ENCODE assay signal across 8 cellular contexts in the genomic region with DNA sequence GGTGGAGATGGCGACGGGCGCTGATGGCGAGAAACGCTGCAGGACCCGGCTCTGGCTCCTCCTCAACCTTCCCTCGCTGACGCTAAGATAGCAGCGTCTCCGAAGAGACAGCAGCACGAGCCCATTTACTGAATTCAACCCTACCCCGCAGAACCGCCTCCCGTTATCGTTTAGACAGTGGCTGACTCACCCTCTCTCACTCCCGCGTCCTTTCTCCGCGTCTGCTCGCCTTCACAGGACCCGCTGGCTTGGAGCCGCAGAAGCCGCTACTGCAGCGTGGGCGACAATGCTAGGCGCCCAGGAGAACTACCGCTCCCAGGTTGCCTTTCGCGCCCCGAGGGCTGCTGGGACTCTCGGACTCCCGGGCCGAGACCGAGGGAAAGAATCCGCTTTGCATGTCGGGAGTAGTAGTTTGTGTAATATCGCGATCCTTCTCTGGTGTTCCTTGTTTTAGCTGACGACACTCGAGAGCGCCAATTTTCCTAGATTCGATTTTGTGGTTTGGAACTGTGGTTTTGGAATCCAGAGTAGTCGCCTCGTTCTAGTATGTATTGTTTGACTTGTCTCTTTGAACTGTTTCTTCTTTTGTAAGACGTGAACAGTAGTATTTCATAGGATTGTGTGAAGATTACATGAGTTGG. TPM values are rescaled to one million over a fixed set of nuclear protein-coding genes. Genes with fewer than 3 reads are reported as not detected.
DNase-seq lines count a peak whose midpoint lies in the region; ATAC-seq and TF ChIP-seq lines count a peak whose summit lies in the region.

KBTBD6 (minus strand) TSS at position 291 of the 641 bp plus-strand sequence. CDS start 291 bp downstream, outside the sequence.

- H3K27me3 ChIP-seq in CD4-positive, CD25-positive, alpha-beta regulatory T cell (ENCODE audit: control insufficient read depth, insufficient read depth, low read length): no peaks in the 10 kb centered on the region
- no peaks in the 10 kb centered on the region for H3K27me3 ChIP-seq in left lung

- intact Hi-C loops in left lung (cut with DNase I): no loop called here

- H3K36me3 Mint-ChIP-seq in CD4-positive, CD25-positive, alpha-beta regulatory T cell: peaks cover 8% of the 10 kb centered on the region

- peak; percentile 97 for ATAC-seq in CD4-positive, CD25-positive, alpha-beta regulatory T cell (ENCODE audit: low read depth in 2 of 2)
- ATAC-seq in GM19438 (IDR thresholded peaks at IDR 0.05; ENCODE audit: low read depth, unreplicated experiment): peak; percentile 94
- ATAC-seq in HG03571 (IDR thresholded peaks at IDR 0.05; ENCODE audit: unreplicated experiment): peak; percentile 94
- peak; percentile 100 for ATAC-seq in left lung

- peak within 1 kb of the TSS; percentile 94 to 99 (median 98) for H3K4me3 Mint-ChIP-seq in CD4-positive, CD25-positive, alpha-beta regulatory T cell

- peak within 1 kb of the TSS; percentile 90 to 95 (median 94) for H3K27ac Mint-ChIP-seq in CD4-positive, CD25-positive, alpha-beta regulatory T cell

- H3K4me3 ChIP-seq in CD4-positive, CD25-positive, alpha-beta regulatory T cell (ENCODE audit: low read depth, low read length): peak within 1 kb of the TSS; percentile 94
- peak within 1 kb of the TSS; percentile 71 to 75 for H3K4me3 ChIP-seq in left lung

- no peaks in the 10 kb centered on the region for H3K9me3 ChIP-seq in CD4-positive, CD25-positive, alpha-beta regulatory T cell (ENCODE audit: control insufficient read depth in 2 of 2, low read length in 2 of 2)
- no peaks in the 10 kb centered on the region for H3K9me3 ChIP-seq in left lung

- peaks cover 29 to 70% (median 39%) of the 10 kb centered on the region in 4 donors for H3K4me1 Mint-ChIP-seq in CD4-positive, CD25-positive, alpha-beta regulatory T cell

- DNase-seq in CD4-positive, CD25-positive, alpha-beta regulatory T cell: peak; percentile 89 to 97 (median 91)
- peak; percentile 86 for DNase-seq in NCI-H774 (lab: John Stamatoyannopoulos, UW)
- DNase-seq in activated CD4-positive, alpha-beta T cell treated with anti-CD3 and anti-CD28 coated beads, Interleukin-2, amount 50 U/mL, for 48 hours: peak; percentile 95 to 96
- DNase-seq in dermis blood vessel endothelial cell: peak; percentile 99
- peak; percentile 98 to 99 for DNase-seq in left lung
- DNase-seq in stimulated activated CD4-positive, alpha-beta T cell treated with anti-CD3 and anti-CD28 coated beads, Interleukin-2, amount 100 ng/mL, for 4 hours (ENCODE audit: low read depth): peak; percentile 95

- no peaks in the 10 kb centered on the region for H3K27me3 Mint-ChIP-seq in CD4-positive, CD25-positive, alpha-beta regulatory T cell

- peaks cover 32% of the 10 kb centered on the region for H3K4me1 ChIP-seq in CD4-positive, CD25-positive, alpha-beta regulatory T cell (ENCODE audit: control insufficient read depth, insufficient read depth, low read length, poor library complexity, severe bottlenecking)
- peaks cover 18 to 45% of the 10 kb centered on the region in 2 donors for H3K4me1 ChIP-seq in left lung

- H3K9me3 Mint-ChIP-seq in CD4-positive, CD25-positive, alpha-beta regulatory T cell: peaks cover 0 to 2% (median 0%) of the 10 kb centered on the region in 7 donors

- peak within 1 kb of the TSS; percentile 74 for H3K27ac ChIP-seq in CD4-positive, CD25-positive, alpha-beta regulatory T cell (ENCODE audit: insufficient read depth, low read length, poor library complexity, severe bottlenecking)
- H3K27ac ChIP-seq in left lung: peak within 1 kb of the TSS; percentile 84 to 92

- no peak for TF ChIP-seq CTCF in left lung (IDR thresholded peaks at IDR 0.05)

- H3K36me3 ChIP-seq in CD4-positive, CD25-positive, alpha-beta regulatory T cell (ENCODE audit: control insufficient read depth, insufficient read depth, low read length): no peaks in the 10 kb centered on the region
- H3K36me3 ChIP-seq in left lung: no peaks in the 10 kb centered on the region

RNA-seq across cellular contexts. Expression of gene KBTBD6, which starts in this region (rescaled TPM):
- total RNA-seq in CD4-positive, CD25-positive, alpha-beta regulatory T cell: 3.8 TPM
- 1 to 10 TPM; 1.8 to 4.1 (median 2.9) TPM for polyA plus RNA-seq in CD4-positive, CD25-positive, alpha-beta regulatory T cell
- total RNA-seq in dermis blood vessel endothelial cell (10.4 and 10.6 TPM in 2 replicates), left lung (1 to 10 TPM; 6.9 to 7.2 TPM)

Comparison
In these comparisons a context has a peak if more than half of its experiments do, and no peak if none do; other contexts are left out.
1. Peak in every context shown above with its lines: DNase-seq, ATAC-seq, H3K4me3 ChIP-seq and H3K27ac ChIP-seq.